In the genomic region with DNA sequence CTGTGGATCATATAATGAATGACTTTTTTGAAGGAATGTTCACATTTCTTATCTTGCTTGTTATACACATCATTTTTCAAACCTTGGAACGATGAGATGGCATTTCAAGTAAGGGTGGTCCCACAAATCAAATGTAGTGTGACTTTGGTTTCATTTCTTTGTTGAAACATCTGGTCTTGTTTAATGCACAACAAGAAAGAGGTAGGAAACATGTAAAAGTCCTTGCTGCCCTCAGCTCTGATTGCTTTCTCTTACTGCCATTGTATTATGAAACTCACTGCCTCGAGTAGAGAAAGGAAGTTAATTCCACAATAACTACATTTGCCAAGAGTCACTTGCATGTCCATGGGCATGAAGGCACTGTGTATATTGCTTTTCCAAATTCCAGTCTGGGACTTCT, we compare ENCODE assay signal across 29 cellular contexts. TPM values are rescaled to one million over a fixed set of nuclear protein-coding genes. Genes with fewer than 3 reads are reported as not detected.
DNase-seq lines count a peak whose midpoint lies in the region; ATAC-seq and TF ChIP-seq lines count a peak whose summit lies in the region.
"Had no signal": no experiment of that assay in that cellular context is flagged by ENCODE, and none has a peak within 500 bp of the region (broad histone marks: within the 10 kb centered on the region; RNA-seq: fewer than 3 reads in every experiment).

No MANE protein-coding gene starts in this region.

- H3K27me3 ChIP-seq in subcutaneous abdominal adipose tissue (ENCODE audit: control insufficient read depth in 5 of 5, insufficient read depth in 4 of 5, low read length in 5 of 5): no peaks in the 10 kb centered on the region
- H3K27me3 ChIP-seq: colonic mucosa had no signal

- no peak for TF ChIP-seq POLR2A in erythroblast (IDR thresholded peaks at IDR 0.05; ENCODE audit: low read length)

- no peaks in the 10 kb centered on the region for H3K36me3 ChIP-seq in subcutaneous abdominal adipose tissue (ENCODE audit: control insufficient read depth in 5 of 5, insufficient read depth in 5 of 5, low read length in 5 of 5)
- H3K36me3 ChIP-seq: colonic mucosa, left ventricle myocardium inferior had no signal

- DNase-seq in GM04503 (ENCODE audit: low read depth) (peak; percentile 55), amniotic epithelial cell (ENCODE audit: low read depth) (peak; percentile 80), fibroblast of the aortic adventitia (ENCODE audit: low read depth) (peak; percentile 95), activated gamma-delta T cell (lab: John Stamatoyannopoulos, UW) (no peak), OCI-M1 (lab: John Stamatoyannopoulos, UW) (no peak), erythroblast (lab: John Stamatoyannopoulos, UW) (no peak)
- DNase-seq: ACHN; activated CD4-positive, CD25-positive, alpha-beta regulatory T cell; activated CD8-positive, alpha-beta memory T cell treated with anti-CD3 and anti-CD28 coated beads, Interleukin-2, amount 10 ng/mL, durations not matched to agents 7 days and 5 days; activated naive CD4-positive, alpha-beta T cell treated with anti-CD3 and anti-CD28 coated beads, Interleukin-2, amount 10 ng/mL, durations not matched to agents 7 days and 5 days; amygdala; Caco-2; colonic mucosa; DND-41; effector memory CD8-positive, alpha-beta T cell; H7; left ventricle myocardium inferior; naive thymus-derived CD4-positive, alpha-beta T cell; NCI-H1105; NCI-H2029; NCI-H526; NK-92 treated with Interleukin-12 subunit alpha and Interleukin-12 subunit beta, amount 100 ng/mL, for 24 hours; occipital lobe; SHP77 treated with DMSO at 0.1 percent for 48 hours; small intestine had no signal

- TF ChIP-seq CTCF in fibroblast of the aortic adventitia (IDR thresholded peaks at IDR 0.05; ENCODE audit: insufficient read depth, low read length): no peak

- ATAC-seq in GM19351 (IDR thresholded peaks at IDR 0.05; ENCODE audit: unreplicated experiment): no peak
- ATAC-seq: activated CD8-positive, alpha-beta memory T cell treated with anti-CD3 and anti-CD28 coated beads, Interleukin-2, amount 10 ng/mL, durations not matched to agents 7 days and 5 days; effector memory CD8-positive, alpha-beta T cell; naive thymus-derived CD4-positive, alpha-beta T cell; Panc1 had no signal

- no peaks in the 10 kb centered on the region for H3K9me3 ChIP-seq in subcutaneous abdominal adipose tissue (ENCODE audit: control insufficient read depth in 5 of 5, low read length in 5 of 5)
- H3K9me3 ChIP-seq: Caco-2, colonic mucosa, left ventricle myocardium inferior had no signal

- H3K9ac ChIP-seq in subcutaneous abdominal adipose tissue (ENCODE audit: low read length in 5 of 5): no peak overlapping the region

- H3K4me3 ChIP-seq in fibroblast of the aortic adventitia (ENCODE audit: low read depth, low read length) (peak overlapping the region; percentile 37), subcutaneous abdominal adipose tissue (ENCODE audit: low read depth in 1 of 5, low read length in 5 of 5) (no peak overlapping the region)
- H3K4me3 ChIP-seq: colonic mucosa, left ventricle myocardium inferior had no signal

- peak overlapping the region; percentile 82 for H3K27ac ChIP-seq in subcutaneous abdominal adipose tissue (ENCODE audit: low read depth, low read length)
- H3K27ac ChIP-seq: C4-2B, colonic mucosa, left ventricle myocardium inferior had no signal

- peaks cover 6 to 45% (median 35%) of the 10 kb centered on the region in 5 donors for H3K4me1 ChIP-seq in subcutaneous abdominal adipose tissue (ENCODE audit: control insufficient read depth in 5 of 5, insufficient read depth in 5 of 5, low read length in 5 of 5)
- H3K4me1 ChIP-seq: Caco-2, colonic mucosa had no signal

RNA-seq across cellular contexts. Expression of a gene that starts 32.2 kb away (rescaled TPM):
- total RNA-seq in fibroblast of the aortic adventitia (ENCODE audit: low replicate concordance): 68.4 and 84.1 TPM in 2 replicates

Comparison
In these comparisons a context has a peak if more than half of its experiments do, and no peak if none do; other contexts are left out.
1. DNase-seq: peak in GM04503 (single experiment), amniotic epithelial cell (single experiment) and fibroblast of the aortic adventitia (single experiment); none in activated gamma-delta T cell (single experiment), OCI-M1 (single experiment) and erythroblast (0 of 2).